8 cellular contexts compared by ENCODE assay signal in the genomic region with DNA sequence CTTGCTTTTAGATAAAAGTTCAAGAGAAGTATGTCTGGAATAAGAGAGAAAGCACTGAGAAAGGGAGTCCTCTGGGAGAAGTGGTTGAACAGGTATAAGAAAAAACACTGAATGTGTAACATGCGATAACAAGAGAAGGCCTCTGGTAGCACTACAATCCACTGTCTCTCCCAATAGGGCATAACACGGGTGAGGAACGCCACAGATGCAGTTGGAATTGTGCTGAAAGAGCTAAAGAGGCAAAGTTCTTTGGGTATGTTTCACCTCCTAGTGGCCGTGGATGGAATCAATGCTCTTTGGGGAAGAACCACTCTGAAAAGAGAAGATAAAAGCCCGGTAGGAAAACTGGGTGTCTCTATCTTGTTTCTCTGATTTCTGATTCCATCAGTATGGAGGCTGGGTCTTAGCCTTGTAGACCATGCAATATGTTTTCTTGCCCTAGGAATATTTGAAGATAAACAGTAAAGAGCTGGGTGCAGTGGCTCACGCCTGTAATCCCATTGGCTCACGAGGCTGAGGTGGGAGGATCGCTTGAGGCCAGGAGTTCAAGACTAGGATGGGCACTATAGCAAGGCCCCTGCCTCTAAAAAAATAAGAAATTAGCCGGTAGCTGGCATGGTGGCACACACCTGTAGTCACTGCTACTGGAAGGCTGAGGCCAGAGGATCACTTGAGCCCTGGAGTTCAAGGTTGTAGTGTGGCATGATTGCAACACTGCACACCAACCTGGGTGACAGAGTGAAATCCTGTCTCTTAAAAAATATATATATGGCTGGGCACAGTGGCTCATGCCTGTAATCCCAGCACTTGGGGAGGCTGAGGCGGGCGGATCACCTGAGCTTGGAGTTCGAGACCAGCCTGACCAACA. TPM values are rescaled to one million over a fixed set of nuclear protein-coding genes. Genes with fewer than 3 reads are reported as not detected.
DNase-seq lines count a peak whose midpoint lies in the region; ATAC-seq and TF ChIP-seq lines count a peak whose summit lies in the region.

No MANE protein-coding gene starts in this region.

- 43% methylated on average over 9 of the region's 12 CpGs for WGBS in right lobe of liver (ENCODE audit: insufficient coverage, low coverage, low lambda C conversion rate, missing lambda C conversion rate)
- 64 to 67% methylated on average over 12 of the region's 12 CpGs for WGBS in thyroid gland, 2 donors

- DNase-seq in NOMO-1 treated with DMSO at 0.1 percent for 48 hours (lab: John Stamatoyannopoulos, UW; ENCODE audit: unreplicated experiment) = peak; percentile 11
- no peak for DNase-seq in NOMO-1 treated with dmso at 0.1 percent for 144 hours (lab: John Stamatoyannopoulos, UW; ENCODE audit: unreplicated experiment)
- peak; percentile 36 for DNase-seq in SKM-1 treated with dmso at 0.1 percent for 144 hours (lab: John Stamatoyannopoulos, UW; ENCODE audit: unreplicated experiment)
- peak; percentile 87 for DNase-seq in choroid plexus epithelial cell (ENCODE audit: low read depth)
- DNase-seq in right lobe of liver = peak in 2 of 3 donors; percentile 22 to 62
- DNase-seq in thyroid gland = peak; percentile 43 to 46

- H3K36me3 ChIP-seq in right lobe of liver (peaks cover 0 to 42% (median 10%) of the 10 kb centered on the region in 4 donors), thyroid gland (peaks cover 0 to 15% of the 10 kb centered on the region in 2 donors)

- H3K9me3 ChIP-seq in right lobe of liver (no peaks in the 10 kb centered on the region), thyroid gland (no peaks in the 10 kb centered on the region)

- ATAC-seq in right lobe of liver (peak; percentile 91 to 99 (median 96)), GM21447 (IDR thresholded peaks at IDR 0.05; ENCODE audit: unreplicated experiment) (no peak)

- TF ChIP-seq POLR2A in right lobe of liver (IDR thresholded peaks at IDR 0.05) = no peak
- no peak for TF ChIP-seq POLR2A in thyroid gland (IDR thresholded peaks at IDR 0.05)

- H3K27ac ChIP-seq in right lobe of liver (no peak overlapping the region), thyroid gland (no peak overlapping the region)

- H3K27me3 ChIP-seq in right lobe of liver (no peaks in the 10 kb centered on the region), thyroid gland (no peaks in the 10 kb centered on the region)

- peak; percentile 82 for TF ChIP-seq CTCF in LNCAP (IDR thresholded peaks at IDR 0.05)
- peak; percentile 82 for TF ChIP-seq CTCF in choroid plexus epithelial cell (conservative IDR thresholded peaks at IDR 0.05; ENCODE audit: low read depth, low read length)
- peak; percentile 70 to 76 (median 73) for TF ChIP-seq CTCF in right lobe of liver (IDR thresholded peaks at IDR 0.05)
- TF ChIP-seq CTCF in thyroid gland (IDR thresholded peaks at IDR 0.05) = peak; percentile 7 to 62 (median 47)

- intact Hi-C loops in right lobe of liver (cut with DNase I) (no loop called here), thyroid gland (cut with DNase I) (no loop called here)

- H3K4me1 ChIP-seq in right lobe of liver (no peaks in the 10 kb centered on the region), thyroid gland (no peaks in the 10 kb centered on the region)

- H3K4me3 ChIP-seq in choroid plexus epithelial cell (ENCODE audit: low read depth, low read length) (no peak overlapping the region), right lobe of liver (no peak overlapping the region), thyroid gland (replicated peaks in 1 of 3) (no peak overlapping the region)

RNA-seq across cellular contexts. Expression of a gene that starts 40.4 kb away (rescaled TPM):
- 100 to 1,000 TPM in 2 of 6 experiments, 10 to 100 TPM in 4; 53.9 to 136 (median 65.7) TPM for total RNA-seq in right lobe of liver
- 100 to 1,000 TPM in 3 of 4 donors, 10 to 100 TPM in 1; 70.8 to 141 (median 106) TPM for total RNA-seq in thyroid gland

RNA-seq across cellular contexts. Expression of a gene that starts 40.7 kb away (rescaled TPM):
- total RNA-seq in right lobe of liver = 10 to 100 TPM; 24.3 to 37.2 (median 28.9) TPM
- 100 to 1,000 TPM in 2 of 4 donors, 10 to 100 TPM in 2; 61.7 to 172 (median 94.6) TPM for total RNA-seq in thyroid gland
